Comparison of ENCODE assay signal across 22 cellular contexts in genomic region chr1:116460261-116460660, GRCh38.
"Had no signal": no experiment of that assay in that cellular context is flagged by ENCODE, and none has a peak within 500 bp of the region (broad histone marks: within the 10 kb centered on the region; RNA-seq: fewer than 3 reads in every experiment).

No MANE protein-coding gene starts in this region.

- H3K36me3 ChIP-seq: esophagus squamous epithelium, left ventricle myocardium inferior, lower lobe of right lung, pancreas, spleen, tibial nerve had no signal

- DNase-seq: effector memory CD4-positive, alpha-beta T cell; esophagus squamous epithelium; foreskin keratinocyte; immature natural killer cell; left ventricle myocardium inferior; lower lobe of right lung; occipital lobe; pancreas; spleen; stimulated activated CD4-positive, alpha-beta T cell treated with anti-CD3 and anti-CD28 coated beads, Interleukin-15, amount 100 ng/mL, for 24 hours; stimulated activated CD4-positive, alpha-beta T cell treated with anti-CD3 and anti-CD28 coated beads, Interleukin-1b, Interleukin-23, amount 100 ng/mL, for 48 hours; stimulated activated CD4-positive, alpha-beta T cell treated with anti-CD3 and anti-CD28 coated beads, Interleukin-4, amount 100 ng/mL, for 24 hours; testis had no signal

- H3K36me3 Mint-ChIP-seq: immature natural killer cell; memory B cell; mesothelial cell of epicardium; natural killer cell treated with Interleukin-12 subunit alpha and Interleukin-12 subunit beta and Interleukin-15 and Interleukin-18, amount 100 ng/mL, for 72 hours had no signal

- H3K27me3 Mint-ChIP-seq: memory B cell; progenitor cell of endocrine pancreas; stimulated activated memory B cell treated with anti-CD40 and anti-IgM and Interleukin-4, amounts not matched to agents 10 μg/mL and 1 μg/mL and 100 μg/mL, for 72 hours; stimulated activated naive CD8-positive, alpha-beta T cell treated with anti-CD3 and anti-CD28 coated beads, Interleukin-15, Interleukin-2, amounts not matched to agents 100 ng/mL and 50 ng/mL, for 24 hours had no signal

- H3K27ac ChIP-seq: epithelial cell of prostate, esophagus squamous epithelium, foreskin keratinocyte, left ventricle myocardium inferior, lower lobe of right lung, pancreas, spleen, testis, tibial nerve had no signal

- H3K9me3 Mint-ChIP-seq: immature natural killer cell; memory B cell; mesothelial cell of epicardium; natural killer cell treated with Interleukin-12 subunit alpha and Interleukin-12 subunit beta and Interleukin-15 and Interleukin-18, amount 100 ng/mL, for 72 hours; stimulated activated memory B cell treated with anti-CD40 and anti-IgM and Interleukin-4, amounts not matched to agents 10 μg/mL and 1 μg/mL and 100 μg/mL, for 72 hours; stimulated activated naive CD8-positive, alpha-beta T cell treated with anti-CD3 and anti-CD28 coated beads, Interleukin-15, Interleukin-2, amounts not matched to agents 100 ng/mL and 50 ng/mL, for 24 hours had no signal

- H3K4me3 Mint-ChIP-seq: immature natural killer cell; memory B cell; mesothelial cell of epicardium; natural killer cell treated with Interleukin-12 subunit alpha and Interleukin-12 subunit beta and Interleukin-15 and Interleukin-18, amount 100 ng/mL, for 72 hours; stimulated activated memory B cell treated with anti-CD40 and anti-IgM and Interleukin-4, amounts not matched to agents 10 μg/mL and 1 μg/mL and 100 μg/mL, for 72 hours; stimulated activated naive CD8-positive, alpha-beta T cell treated with anti-CD3 and anti-CD28 coated beads, Interleukin-15, Interleukin-2, amounts not matched to agents 100 ng/mL and 50 ng/mL, for 24 hours had no signal

- ATAC-seq: foreskin keratinocyte; lower lobe of right lung; natural killer cell treated with Interleukin-12 subunit alpha and Interleukin-12 subunit beta and Interleukin-15 and Interleukin-18, amount 100 ng/mL, for 72 hours; sciatic nerve; stimulated activated memory B cell treated with anti-CD40 and anti-IgM and Interleukin-4, amounts not matched to agents 10 μg/mL and 1 μg/mL and 100 μg/mL, for 72 hours had no signal

- H3K27ac Mint-ChIP-seq: immature natural killer cell; memory B cell; mesothelial cell of epicardium; natural killer cell treated with Interleukin-12 subunit alpha and Interleukin-12 subunit beta and Interleukin-15 and Interleukin-18, amount 100 ng/mL, for 72 hours; progenitor cell of endocrine pancreas; stimulated activated memory B cell treated with anti-CD40 and anti-IgM and Interleukin-4, amounts not matched to agents 10 μg/mL and 1 μg/mL and 100 μg/mL, for 72 hours; stimulated activated naive CD8-positive, alpha-beta T cell treated with anti-CD3 and anti-CD28 coated beads, Interleukin-15, Interleukin-2, amounts not matched to agents 100 ng/mL and 50 ng/mL, for 24 hours had no signal

- H3K4me1 ChIP-seq: esophagus squamous epithelium, foreskin keratinocyte, lower lobe of right lung, spleen, testis, tibial nerve had no signal

- H3K4me1 Mint-ChIP-seq: immature natural killer cell; memory B cell; stimulated activated memory B cell treated with anti-CD40 and anti-IgM and Interleukin-4, amounts not matched to agents 10 μg/mL and 1 μg/mL and 100 μg/mL, for 72 hours had no signal

- H3K4me3 ChIP-seq: esophagus squamous epithelium, left ventricle myocardium inferior, lower lobe of right lung, pancreas, spleen, testis, tibial nerve had no signal

- H3K27me3 ChIP-seq: pancreas, spleen, testis, tibial nerve had no signal
